1 cellular context compared by ENCODE assay signal in genomic region chr18:711330-711692, GRCh38.
A peak's percentile ranks its signal among the peaks of the same experiment; 100 is the strongest.
TF ChIP-seq lines count a peak whose summit lies in the region.

No MANE protein-coding gene starts in this region.

TF ChIP-seq in K562, 482 proteins besides CTCF, POLR2A, EP300 and RAD21 (continued from another document and continues in another):
- TF ChIP-seq ZBTB40 (IDR thresholded peaks at IDR 0.05) (peak; percentile 58; the same call in 1 of the 2 replicates), ZBTB40 (CRISPR knock-in tag; IDR thresholded peaks at IDR 0.05) (no peak), HINFP (tag; conservative IDR thresholded peaks at IDR 0.05; ENCODE audit: low read depth) (peak; percentile 99), RREB1 (CRISPR knock-in tag; IDR thresholded peaks at IDR 0.05) (no peak), SUPT5H (IDR thresholded peaks at IDR 0.05) (peak; percentile 47; the same call in 1 of the 2 replicates), CEBPZ (IDR thresholded peaks at IDR 0.05; ENCODE audit: borderline replicate concordance, low read depth, low read length) (0 out of 2 replicates have a peak, but pooled peaks have one; percentile 7), ARNT (IDR thresholded peaks at IDR 0.05) (0 out of 4 replicates have a peak, but pooled peaks of 1 of the 2 experiments have one; percentile 45), ZBTB43 (CRISPR knock-in tag; IDR thresholded peaks at IDR 0.05) (no peak), TCF7L2 (IDR thresholded peaks at IDR 0.05; ENCODE audit: low read depth, low read length) (no peak), ETV5 (CRISPR knock-in tag; IDR thresholded peaks at IDR 0.05; ENCODE audit: low read depth) (no peak), E2F3 (CRISPR knock-in tag; IDR thresholded peaks at IDR 0.05) (0 out of 2 replicates have a peak, but pooled peaks have one; percentile 15), MAZ (CRISPR knock-in tag; conservative IDR thresholded peaks at IDR 0.05 in 1 of 2, IDR thresholded peaks at IDR 0.05 in 1 of 2) (0 out of 4 replicates have a peak, but pooled peaks of 1 of the 2 experiments have one; percentile 24), THRA (IDR thresholded peaks at IDR 0.05) (no peak), HNRNPL (IDR thresholded peaks at IDR 0.05; ENCODE audit: low read depth, low read length) (no peak), E2F8 (IDR thresholded peaks at IDR 0.05; ENCODE audit: low read depth, partially characterized antibody) (no peak), ELK1 (CRISPR knock-in tag; IDR thresholded peaks at IDR 0.05) (no peak), CAMTA2 (CRISPR knock-in tag; conservative IDR thresholded peaks at IDR 0.05) (no peak), CBFB (CRISPR knock-in tag; IDR thresholded peaks at IDR 0.05) (no peak)
